Comparison of ENCODE assay signal across 17 cellular contexts in the genomic region with DNA sequence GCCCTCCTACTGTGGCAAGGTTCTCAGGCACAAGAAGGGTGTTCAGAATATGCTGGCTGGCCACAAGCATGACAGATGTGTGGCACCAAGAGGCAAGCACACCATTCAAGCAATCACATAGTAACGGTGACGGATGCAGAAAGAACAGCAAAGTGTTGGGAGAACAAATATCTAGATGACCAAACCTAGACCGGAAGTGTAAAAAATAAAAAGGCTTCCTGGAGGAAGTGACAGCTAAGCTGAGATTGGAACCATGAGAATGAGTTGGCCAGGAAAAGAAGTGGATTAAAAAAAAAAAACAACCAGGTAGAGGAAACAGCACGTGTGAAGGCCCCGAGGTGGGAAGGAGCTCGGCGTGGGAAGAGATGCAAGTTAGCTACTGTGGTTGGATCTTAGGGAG. TPM values are rescaled to one million over a fixed set of nuclear protein-coding genes. Genes with fewer than 3 reads are reported as not detected.
"Had no signal": no experiment of that assay in that cellular context is flagged by ENCODE, and none has a peak within 500 bp of the region (broad histone marks: within the 10 kb centered on the region; RNA-seq: fewer than 3 reads in every experiment).

No MANE protein-coding gene starts in this region.

- DNase-seq: cortex of kidney; effector memory CD8-positive, alpha-beta T cell; foreskin melanocyte; heart left ventricle; hippocampal formation; left colon; left ventricle myocardium superior; mesendoderm; naive B cell; sigmoid colon; stimulated activated CD4-positive, alpha-beta T cell treated with anti-CD3 and anti-CD28 coated beads, Interleukin-2, amount 100 ng/mL, for 24 hours; stimulated activated naive CD4-positive, alpha-beta T cell; trophoblast cell had no signal

- ATAC-seq: effector memory CD8-positive, alpha-beta T cell; heart left ventricle; left colon; left ventricle myocardium superior had no signal

- H3K4me3 Mint-ChIP-seq: effector memory CD8-positive, alpha-beta T cell had no signal

- H3K27ac Mint-ChIP-seq: effector memory CD8-positive, alpha-beta T cell had no signal

- H3K9me3 ChIP-seq: heart left ventricle, right atrium auricular region, sigmoid colon had no signal

- H3K36me3 Mint-ChIP-seq: naive B cell had no signal

RNA-seq across cellular contexts. Expression of a gene that starts 22.0 kb away (rescaled TPM):
- total RNA-seq: heart left ventricle, kidney epithelial cell, left colon, left ventricle myocardium superior, osteocyte, right atrium auricular region, sigmoid colon, urinary bladder had no signal
